Comparison of ENCODE assay signal across 13 cellular contexts in genomic region chr2:28437142-28437835, GRCh38. TPM values are rescaled to one million over a fixed set of nuclear protein-coding genes. Genes with fewer than 3 reads are reported as not detected.
A peak's percentile ranks its signal among the peaks of the same experiment; 100 is the strongest.
DNase-seq lines count a peak whose midpoint lies in the region; ATAC-seq and TF ChIP-seq lines count a peak whose summit lies in the region.
"Had no signal": no experiment of that assay in that cellular context is flagged by ENCODE, and none has a peak within 500 bp of the region (broad histone marks: within the 10 kb centered on the region; RNA-seq: fewer than 3 reads in every experiment).

No MANE protein-coding gene starts in this region.

- TF ChIP-seq CTCF in spleen (IDR thresholded peaks at IDR 0.05 in 8 of 11, conservative IDR thresholded peaks at IDR 0.05 in 3 of 11): no peak

- intact Hi-C loops in left colon (cut with DNase I, micrococcal nuclease): no loop called here
- intact Hi-C loops in spleen (cut with DNase I; ENCODE audit: low total_unique reads): no loop called here

- no peak overlapping the region for H3K4me3 ChIP-seq in SJSA1
- no peak overlapping the region for H3K4me3 ChIP-seq in spleen

- H3K36me3 ChIP-seq in SJSA1 (no peaks in the 10 kb centered on the region), spleen (no peaks in the 10 kb centered on the region)

- H3K27ac ChIP-seq in SJSA1 (peak overlapping the region; percentile 57), spleen (no peak overlapping the region)

- peaks cover 35% of the 10 kb centered on the region for H3K4me1 ChIP-seq in SJSA1 (replicated peaks)
- H3K4me1 ChIP-seq in spleen: peaks cover 0 to 10% (median 0%) of the 10 kb centered on the region in 6 donors

- peak; percentile 70 for ATAC-seq in left colon
- ATAC-seq: stimulated activated memory B cell treated with anti-CD40 and anti-IgM and Interleukin-4, amounts not matched to agents 10 μg/mL and 1 μg/mL and 100 μg/mL, for 72 hours had no signal

- H3K27me3 ChIP-seq in SJSA1 (replicated peaks) (no peaks in the 10 kb centered on the region), spleen (replicated peaks in 1 of 7) (no peaks in the 10 kb centered on the region)

- peak; percentile 74 for DNase-seq in HPDE6-E6E7 (ENCODE audit: extremely low spot score)
- peak; percentile 72 to 86 for DNase-seq in SJSA1 (ENCODE audit: low read depth in 1 of 2, low spot score in 2 of 2)
- DNase-seq in left colon: peak; percentile 87 to 94
- DNase-seq in spleen: peak; percentile 65
- no peak for DNase-seq in COR-L47 (lab: John Stamatoyannopoulos, UW)
- DNase-seq in NCI-H1694 (lab: John Stamatoyannopoulos, UW): no peak
- DNase-seq in activated T-cell treated with anti-CD3 and anti-CD28 coated beads for 4 hours: no peak
- DNase-seq: activated CD4-positive, alpha-beta T cell treated with anti-CD3 and anti-CD28 coated beads, Interleukin-2, amount 10 ng/mL, durations not matched to agents 7 days and 5 days; DND-41; NCI-H1092; nucleus accumbens; stimulated activated CD4-positive, alpha-beta T cell treated with anti-CD3 and anti-CD28 coated beads, Interleukin-1b, Interleukin-23, amount 100 ng/mL, for 48 hours had no signal

- no peak for TF ChIP-seq POLR2A in spleen (IDR thresholded peaks at IDR 0.05)

- 0 out of 2 replicates have a peak, but pooled peaks cover 6% of the 10 kb centered on the region for H3K9me3 ChIP-seq in SJSA1 (replicated peaks)
- peaks cover 0 to 6% (median 0%) of the 10 kb centered on the region in 8 donors for H3K9me3 ChIP-seq in spleen

- 65 to 82% (median 73%) methylated on average over 12 to 19 of the region's 19 CpGs for WGBS in spleen, 5 donors

RNA-seq across cellular contexts. Expression of gene FOSL2, which starts 44.6 kb away (rescaled TPM):
- 28.8 and 44.7 TPM in 2 replicates for total RNA-seq in SJSA1 (2014; rRNA removed; shearing (Covaris generic))
- total RNA-seq in left colon (100 to 1,000 TPM; 142 to 197 TPM), spleen (100 to 1,000 TPM in 3 of 7 donors, 10 to 100 TPM in 4; 53.0 to 134 (median 97.1) TPM)
- polyA plus RNA-seq in spleen: 10 to 100 TPM in 1 of 3 donors, 1 to 10 TPM in 2; 3.2 to 14.8 (median 4.7) TPM

RNA-seq across cellular contexts. Expression of gene PLB1, which starts 58.6 kb away (rescaled TPM):
- total RNA-seq in SJSA1 (2014; rRNA removed; shearing (Covaris generic)): 4.5 and 4.6 TPM in 2 replicates
- total RNA-seq in left colon (1 to 10 TPM in 1 of 2 donors, under 1 TPM in 1; 0.98 to 4.2 TPM), spleen (10 to 100 TPM; 11.1 to 45.7 (median 19.5) TPM)
- polyA plus RNA-seq in spleen: 1 to 10 TPM; 3.8 to 4.5 (median 3.8) TPM

Comparison
In these comparisons a context has a peak if more than half of its experiments do, and no peak if none do; other contexts are left out.
1. DNase-seq: peak in HPDE6-E6E7 (single experiment), SJSA1 (2 of 2), left colon (2 of 2) and spleen (single experiment); none in COR-L47 (single experiment), NCI-H1694 (single experiment) and activated T-cell treated with anti-CD3 and anti-CD28 coated beads for 4 hours (single experiment).